ENCODE assay signal across 24 cellular contexts in the genomic region with DNA sequence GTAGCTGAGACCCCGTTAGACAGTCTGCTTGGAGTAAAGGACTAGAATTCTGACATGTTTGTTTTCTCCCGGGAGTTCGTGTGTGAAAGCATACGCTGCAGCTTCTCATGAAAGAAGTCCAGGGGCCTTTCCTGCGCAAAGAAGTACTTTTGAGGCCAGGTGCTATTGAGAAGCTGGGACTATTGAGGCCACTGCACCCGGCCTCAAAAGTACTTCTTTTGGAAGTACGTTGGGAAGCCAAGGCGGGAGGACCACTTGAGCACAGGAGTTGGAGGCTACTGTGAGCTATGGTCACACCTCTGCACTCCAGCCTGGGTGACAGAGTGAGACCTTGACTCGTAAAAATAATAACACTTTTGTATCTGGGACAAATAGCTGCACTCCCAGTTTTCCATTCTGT. TPM values are rescaled to one million over a fixed set of nuclear protein-coding genes. Genes with fewer than 3 reads are reported as not detected.
A peak's percentile ranks its signal among the peaks of the same experiment; 100 is the strongest.
DNase-seq lines count a peak whose midpoint lies in the region; ATAC-seq and TF ChIP-seq lines count a peak whose summit lies in the region.
"Had no signal": no experiment of that assay in that cellular context is flagged by ENCODE, and none has a peak within 500 bp of the region (broad histone marks: within the 10 kb centered on the region; RNA-seq: fewer than 3 reads in every experiment).

No MANE protein-coding gene starts in this region.

- TF ChIP-seq CTCF in CD14-positive monocyte (IDR thresholded peaks at IDR 0.05) (no peak), nephron progenitor cell (IDR thresholded peaks at IDR 0.05) (no peak), osteoblast (IDR thresholded peaks at IDR 0.05; ENCODE audit: extremely low read depth, low read depth, low read length) (no peak)

- peaks cover 62% of the 10 kb centered on the region for H3K4me1 ChIP-seq in CD8-positive, alpha-beta memory T cell (ENCODE audit: insufficient read depth, low read length)
- H3K4me1 ChIP-seq in osteoblast (ENCODE audit: insufficient read depth, low read length) = peaks cover 5% of the 10 kb centered on the region

- peaks cover 13% of the 10 kb centered on the region for H3K36me3 ChIP-seq in CD8-positive, alpha-beta memory T cell (ENCODE audit: insufficient read depth, low read length)
- peaks cover 15% of the 10 kb centered on the region for H3K36me3 ChIP-seq in osteoblast (ENCODE audit: insufficient read depth, low read length)

- H2AFZ ChIP-seq in osteoblast (ENCODE audit: low read length) = no peak overlapping the region
- H2AFZ ChIP-seq: GM23248 had no signal

- H3K4me1 Mint-ChIP-seq in CD14-positive monocyte (peaks cover 33% of the 10 kb centered on the region), nephron progenitor cell (peaks cover 13% of the 10 kb centered on the region)
- H3K4me1 Mint-ChIP-seq in CD8-positive, alpha-beta memory T cell = peaks cover 78 to 93% (median 90%) of the 10 kb centered on the region in 3 donors

- ATAC-seq in HG03469 (IDR thresholded peaks at IDR 0.05; ENCODE audit: unreplicated experiment) = no peak
- no peak for ATAC-seq in GM19328 (IDR thresholded peaks at IDR 0.05; ENCODE audit: unreplicated experiment)
- ATAC-seq: HepG2 had no signal

- CTCF ChIA-PET in CD8-positive, alpha-beta memory T cell (lab: Charles Lee) = interaction anchor here (2.2 kb wide), 1 partner anchor 11 kb away, joined by 5 read pairs; no protein-coding TSS in a partner anchor

- H4K20me1 ChIP-seq in osteoblast (ENCODE audit: insufficient read depth, low read length) = peaks cover 70% of the 10 kb centered on the region

- POLR2A ChIA-PET in CD8-positive, alpha-beta memory T cell (lab: Charles Lee) = no interaction called here

- H3K36me3 Mint-ChIP-seq in CD14-positive monocyte (peaks cover 49 to 62% of the 10 kb centered on the region in 2 donors), nephron progenitor cell (ENCODE audit: low read depth) (peaks cover 55% of the 10 kb centered on the region)
- H3K36me3 Mint-ChIP-seq in CD8-positive, alpha-beta memory T cell = peaks cover 0 to 70% (median 23%) of the 10 kb centered on the region in 3 donors

- H3K79me2 ChIP-seq in osteoblast (ENCODE audit: insufficient read depth, low read length) = peaks cover 96% of the 10 kb centered on the region

- intact Hi-C loops in CD14-positive monocyte (cut with micrococcal nuclease) = no loop called here

- H3K27ac Mint-ChIP-seq in CD14-positive monocyte (peak overlapping the region; percentile 31 to 91 (median 73)), nephron progenitor cell (peak overlapping the region; percentile 73)
- peak overlapping the region in 4 of 8 donors; percentile 9 to 87 (median 44) for H3K27ac Mint-ChIP-seq in CD8-positive, alpha-beta memory T cell

- no peaks in the 10 kb centered on the region for H3K9me3 ChIP-seq in CD8-positive, alpha-beta memory T cell (ENCODE audit: low read length)
- no peaks in the 10 kb centered on the region for H3K9me3 ChIP-seq in osteoblast (ENCODE audit: low read depth, low read length)
- H3K9me3 ChIP-seq: body of pancreas had no signal

- H3K27me3 ChIP-seq in CD8-positive, alpha-beta memory T cell (ENCODE audit: insufficient read depth, low read length, poor library complexity, severe bottlenecking) = no peaks in the 10 kb centered on the region
- H3K27me3 ChIP-seq in osteoblast (ENCODE audit: insufficient read depth, low read length) = no peaks in the 10 kb centered on the region
- H3K27me3 ChIP-seq: BLaER1 treated with 17β-estradiol and CSF1 and Interleukin-3, amounts not matched to agents 10 nM and 100 nM; body of pancreas had no signal

- no peak overlapping the region for H3K4me2 ChIP-seq in osteoblast (ENCODE audit: insufficient read depth, low read length)

- DNase-seq in CD14-positive monocyte (ENCODE audit: low spot score) = no peak
- no peak for DNase-seq in CD8-positive, alpha-beta memory T cell
- DNase-seq in dermis blood vessel endothelial cell = peak; percentile 14
- no peak for DNase-seq in nephron progenitor cell
- DNase-seq in osteoblast (ENCODE audit: insufficient read length, low spot score, missing footprints) = no peak
- no peak for DNase-seq in stimulated activated CD4-positive, alpha-beta T cell treated with anti-CD3 and anti-CD28 coated beads, Interleukin-2, amount 100 ng/mL, for 24 hours
- DNase-seq: activated CD4-positive, alpha-beta T cell treated with anti-CD3 and anti-CD28 coated beads for 1 hour; activated naive CD4-positive, alpha-beta T cell; activated T-cell treated with anti-CD3 and anti-CD28 coated beads, Interleukin-2, amount 50 U/mL, for 48 hours; body of pancreas; effector CD4-positive, alpha-beta T cell; head of caudate nucleus; Karpas-422; mesendoderm; NCI-H146; NCI-H446 treated with DMSO at 0.1 percent for 48 hours; NCI-H82; small intestine; T-helper 1 cell had no signal

- H3K4me3 ChIP-seq in CD8-positive, alpha-beta memory T cell (ENCODE audit: low read length) = no peak overlapping the region
- H3K4me3 ChIP-seq in osteoblast (ENCODE audit: insufficient read depth, low read length) = no peak overlapping the region
- H3K4me3 ChIP-seq: BLaER1 treated with 17β-estradiol and CSF1 and Interleukin-3, amounts not matched to agents 10 nM and 100 nM; body of pancreas; GM23248 had no signal

- H3K27me3 Mint-ChIP-seq in CD14-positive monocyte (ENCODE audit: low read depth in 3 of 3) (peaks cover 0 to 3% (median 2%) of the 10 kb centered on the region in 3 donors), nephron progenitor cell (ENCODE audit: low read depth, poor library complexity) (no peaks in the 10 kb centered on the region)
- H3K27me3 Mint-ChIP-seq in CD8-positive, alpha-beta memory T cell = peaks cover 0 to 1% of the 10 kb centered on the region in 2 donors

- H3K9me3 Mint-ChIP-seq in CD14-positive monocyte = no peaks in the 10 kb centered on the region
- no peaks in the 10 kb centered on the region for H3K9me3 Mint-ChIP-seq in CD8-positive, alpha-beta memory T cell
- no peaks in the 10 kb centered on the region for H3K9me3 Mint-ChIP-seq in nephron progenitor cell

- no peak overlapping the region for H3K27ac ChIP-seq in CD8-positive, alpha-beta memory T cell (ENCODE audit: low read depth, low read length)
- H3K27ac ChIP-seq in osteoblast (ENCODE audit: low read depth, low read length) = no peak overlapping the region
- H3K27ac ChIP-seq: body of pancreas, GM23248 had no signal

- H3K4me3 Mint-ChIP-seq in CD14-positive monocyte (no peak overlapping the region), nephron progenitor cell (no peak overlapping the region)
- peak overlapping the region in 4 of 7 donors; percentile 9 to 42 (median 24) for H3K4me3 Mint-ChIP-seq in CD8-positive, alpha-beta memory T cell

RNA-seq across cellular contexts. Expression of a gene that starts 12.5 kb away (rescaled TPM):
- 1 to 10 TPM; 1.2 to 2.0 TPM for polyA plus RNA-seq in CD14-positive monocyte
- 10 to 100 TPM; 21.1 to 21.4 TPM for total RNA-seq in CD8-positive, alpha-beta memory T cell
- 5.5 TPM for polyA plus RNA-seq in CD8-positive, alpha-beta memory T cell
- 27.2 and 30.8 TPM in 2 replicates for total RNA-seq in dermis blood vessel endothelial cell
- total RNA-seq in osteoblast = 18.0 and 21.4 TPM in 2 replicates

Comparison
In these comparisons a context has a peak if more than half of its experiments do, and no peak if none do; other contexts are left out.
1. H3K4me3 Mint-ChIP-seq: peak in CD8-positive, alpha-beta memory T cell (4 of 7); none in CD14-positive monocyte (0 of 2) and nephron progenitor cell (single experiment).